In the genomic region with DNA sequence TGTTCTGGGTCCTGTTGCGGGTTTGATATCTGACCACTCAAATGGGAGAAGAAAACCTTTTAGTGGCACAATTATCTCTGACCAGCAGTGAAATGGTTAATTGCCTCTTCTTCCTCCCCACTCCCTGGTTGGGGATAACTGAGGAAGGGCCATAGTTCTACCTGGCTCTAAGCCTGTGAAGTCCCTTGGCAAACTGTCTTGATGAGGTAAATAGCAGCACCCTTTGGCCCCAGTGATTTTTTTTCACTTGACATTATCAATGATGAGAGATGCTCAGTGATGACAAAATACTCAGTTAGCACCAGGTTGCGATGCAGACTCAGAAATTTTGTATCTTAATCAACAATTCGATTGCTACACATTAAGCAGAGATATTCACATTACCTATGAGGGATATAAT, we compare ENCODE assay signal across 23 cellular contexts.
A peak's percentile ranks its signal among the peaks of the same experiment; 100 is the strongest.
DNase-seq lines count a peak whose midpoint lies in the region; TF ChIP-seq lines count a peak whose summit lies in the region.
"Had no signal": no experiment of that assay in that cellular context is flagged by ENCODE, and none has a peak within 500 bp of the region (broad histone marks: within the 10 kb centered on the region; RNA-seq: fewer than 3 reads in every experiment).

No MANE protein-coding gene starts in this region.

- H3F3A ChIP-seq in neural progenitor cell (ENCODE audit: low read depth), result peaks cover 10% of the 10 kb centered on the region

- TF ChIP-seq CTCF in HFFc6 (IDR thresholded peaks at IDR 0.05) (no peak), neural progenitor cell (IDR thresholded peaks at IDR 0.05) (no peak)

- H3K27me3 Mint-ChIP-seq in HFFc6 (ENCODE audit: insufficient read depth) (no peaks in the 10 kb centered on the region), neural progenitor cell (ENCODE audit: insufficient read depth, low read depth) (peaks cover 2% of the 10 kb centered on the region)
- H3K27me3 Mint-ChIP-seq: CD4-positive, alpha-beta memory T cell; CD4-positive, CD25-positive, alpha-beta regulatory T cell; CD8-positive, alpha-beta memory T cell had no signal

- no peak overlapping the region for H3K27ac ChIP-seq in neural progenitor cell
- H3K27ac ChIP-seq: BLaER1 had no signal

- H3K4me3 Mint-ChIP-seq in HFFc6, result no peak overlapping the region
- H3K4me3 Mint-ChIP-seq in neural progenitor cell, result no peak overlapping the region
- H3K4me3 Mint-ChIP-seq: CD14-positive monocyte; CD4-positive, alpha-beta memory T cell; CD4-positive, CD25-positive, alpha-beta regulatory T cell; CD8-positive, alpha-beta memory T cell had no signal

- H3K9me3 Mint-ChIP-seq in HFFc6 (peaks cover 7% of the 10 kb centered on the region), neural progenitor cell (peaks cover 11% of the 10 kb centered on the region)
- H3K9me3 Mint-ChIP-seq: CD8-positive, alpha-beta memory T cell had no signal

- peak overlapping the region; percentile 87 for H3K27ac Mint-ChIP-seq in HFFc6
- no peak overlapping the region for H3K27ac Mint-ChIP-seq in neural progenitor cell
- H3K27ac Mint-ChIP-seq: CD14-positive monocyte; CD4-positive, alpha-beta memory T cell; CD4-positive, CD25-positive, alpha-beta regulatory T cell; CD8-positive, alpha-beta memory T cell had no signal

- no peak overlapping the region for H3K4me3 ChIP-seq in neural progenitor cell
- H3K4me3 ChIP-seq: BLaER1, GM12878 had no signal

- H3K4me2 ChIP-seq in neural progenitor cell, result peak overlapping the region; percentile 11
- H3K4me2 ChIP-seq: BLaER1 had no signal

- DNase-seq in HFFc6, result no peak
- peak; percentile 53 for DNase-seq in NCI-H460 (ENCODE audit: extremely low read depth, low read depth)
- no peak for DNase-seq in neural progenitor cell (ENCODE audit: low spot score)
- no peak for DNase-seq in occipital lobe (lab: John Stamatoyannopoulos, UW)
- no peak for DNase-seq in KBM-7
- DNase-seq: 8988T; ACHN; BE2C; C1 segment of cervical spinal cord; CD4-positive, alpha-beta memory T cell; CD4-positive, CD25-positive, alpha-beta regulatory T cell; CD8-positive, alpha-beta memory T cell; COR-L47; DMS 273 treated with DMSO at 0.1 percent for 48 hours; DMS153; DMS53; DMS79; DND-41; EL; GDM1 had no signal

- H3K9ac ChIP-seq in neural progenitor cell, result no peak overlapping the region
- H3K9ac ChIP-seq: BLaER1 had no signal

- H3K36me3 Mint-ChIP-seq in HFFc6 (ENCODE audit: low read depth), result peaks cover 15% of the 10 kb centered on the region
- H3K36me3 Mint-ChIP-seq in neural progenitor cell, result no peaks in the 10 kb centered on the region
- H3K36me3 Mint-ChIP-seq: CD14-positive monocyte; CD4-positive, alpha-beta memory T cell; CD4-positive, CD25-positive, alpha-beta regulatory T cell; CD8-positive, alpha-beta memory T cell had no signal

- no peaks in the 10 kb centered on the region for H3K9me3 ChIP-seq in neural progenitor cell (ENCODE audit: low read depth)
- H3K9me3 ChIP-seq: BLaER1 had no signal

- H3K36me3 ChIP-seq in neural progenitor cell, result no peaks in the 10 kb centered on the region
- H3K36me3 ChIP-seq: BE2C, BLaER1 had no signal

- H4K20me1 ChIP-seq in neural progenitor cell (ENCODE audit: low read depth), result no peaks in the 10 kb centered on the region
- H4K20me1 ChIP-seq: BLaER1 had no signal

- H3K4me1 ChIP-seq in neural progenitor cell, result no peaks in the 10 kb centered on the region
- H3K4me1 ChIP-seq: BE2C had no signal

- peak overlapping the region; percentile 66 for H2AFZ ChIP-seq in neural progenitor cell (replicated peaks)

- no peaks in the 10 kb centered on the region for H3K27me3 ChIP-seq in neural progenitor cell
- H3K27me3 ChIP-seq: BE2C, BLaER1 had no signal

- H3K79me2 ChIP-seq in neural progenitor cell (ENCODE audit: low read depth), result no peaks in the 10 kb centered on the region

- peaks cover 14% of the 10 kb centered on the region for H3K4me1 Mint-ChIP-seq in HFFc6 (ENCODE audit: low read depth)
- peaks cover 12% of the 10 kb centered on the region for H3K4me1 Mint-ChIP-seq in neural progenitor cell
- H3K4me1 Mint-ChIP-seq: CD14-positive monocyte; CD4-positive, alpha-beta memory T cell; CD4-positive, CD25-positive, alpha-beta regulatory T cell; CD8-positive, alpha-beta memory T cell had no signal

- in situ Hi-C loops in KBM-7 (cut with MboI; ENCODE audit: low pct_unique_long_range_greater_than_20kb, low sequenced_read_pairs), result no loop called here
